Comparison of ENCODE assay signal across 23 cellular contexts in genomic region chrX:23223169-23223568, GRCh38.
"Had no signal": no experiment of that assay in that cellular context is flagged by ENCODE, and none has a peak within 500 bp of the region (broad histone marks: within the 10 kb centered on the region; RNA-seq: fewer than 3 reads in every experiment).

No MANE protein-coding gene starts in this region.

- H3K27me3 ChIP-seq: esophagus muscularis mucosa, foreskin keratinocyte, gastroesophageal sphincter, hepatocyte, left lung had no signal

- H3K27ac Mint-ChIP-seq: immature natural killer cell had no signal

- DNase-seq: dermis blood vessel endothelial cell; dorsolateral prefrontal cortex; effector CD4-positive, alpha-beta T cell; effector memory CD4-positive, alpha-beta T cell; foreskin keratinocyte; heart left ventricle; hypothalamus; immature natural killer cell; islet precursor cell; kidney; kidney glomerular epithelial cell; left lung; left ventricle myocardium superior; lower lobe of right lung; mesenchymal stem cell; midbrain had no signal

- FAIRE-seq: colon, endometrium, frontal cortex had no signal

- H3K4me2 ChIP-seq: hepatocyte had no signal

- H3K9me3 ChIP-seq: esophagus muscularis mucosa, gastroesophageal sphincter, heart left ventricle, left lung, lower lobe of right lung had no signal

- H3K4me3 Mint-ChIP-seq: immature natural killer cell had no signal

- H2AFZ ChIP-seq: hepatocyte had no signal

- H3K9me3 Mint-ChIP-seq: immature natural killer cell had no signal

- ATAC-seq: foreskin keratinocyte, gastroesophageal sphincter, heart left ventricle, left lung, left ventricle myocardium superior, lower lobe of right lung had no signal

- H3K4me1 ChIP-seq: esophagus muscularis mucosa, foreskin keratinocyte, gastroesophageal sphincter, heart left ventricle, left lung, lower lobe of right lung had no signal

- H3K4me3 ChIP-seq: coronary artery, dorsolateral prefrontal cortex, esophagus muscularis mucosa, gastroesophageal sphincter, heart left ventricle, hepatocyte, left lung, lower lobe of right lung had no signal

- H3K36me3 Mint-ChIP-seq: immature natural killer cell had no signal

- H3K36me3 ChIP-seq: esophagus muscularis mucosa, gastroesophageal sphincter, heart left ventricle, left lung, lower lobe of right lung had no signal

- H3K79me2 ChIP-seq: hepatocyte had no signal

- H3K27ac ChIP-seq: coronary artery, dorsolateral prefrontal cortex, esophagus muscularis mucosa, foreskin keratinocyte, gastroesophageal sphincter, heart left ventricle, hepatocyte, left lung, lower lobe of right lung had no signal

- H3K4me1 Mint-ChIP-seq: immature natural killer cell had no signal
